Comparison of ENCODE assay signal across 8 cellular contexts in genomic region chr3:25781758-25782594, GRCh38. TPM values are rescaled to one million over a fixed set of nuclear protein-coding genes. Genes with fewer than 3 reads are reported as not detected.
DNase-seq lines count a peak whose midpoint lies in the region; ATAC-seq and TF ChIP-seq lines count a peak whose summit lies in the region.

No MANE protein-coding gene starts in this region.

- intact Hi-C loops in Panc1 (cut with micrococcal nuclease; ENCODE audit: unreplicated experiment) = no loop called here
- intact Hi-C loops in testis (cut with DNase I; ENCODE audit: low total_unique reads) = no loop called here

- H3K4me1 ChIP-seq in Panc1 (ENCODE audit: control insufficient read depth, insufficient read depth, low read length) = peaks cover 4% of the 10 kb centered on the region
- peaks cover 0 to 32% (median 11%) of the 10 kb centered on the region in 3 donors for H3K4me1 ChIP-seq in gastroesophageal sphincter
- H3K4me1 ChIP-seq in testis = peaks cover 7% of the 10 kb centered on the region

- in situ Hi-C loops in Panc1 (cut with HindIII; ENCODE audit: low pct_unique_long_range_greater_than_20kb, low sequenced_read_pairs) = no loop called here

- H3K4me1 Mint-ChIP-seq in activated T-cell treated with anti-CD3 and anti-CD28 coated beads, Interleukin-2, amount 50 U/mL, for 24 hours (ENCODE audit: low read depth) = peaks cover 55% of the 10 kb centered on the region

- peaks cover 39% of the 10 kb centered on the region for H3K36me3 Mint-ChIP-seq in activated T-cell treated with anti-CD3 and anti-CD28 coated beads, Interleukin-2, amount 50 U/mL, for 24 hours (ENCODE audit: low read depth)

- H3K27me3 Mint-ChIP-seq in activated T-cell treated with anti-CD3 and anti-CD28 coated beads, Interleukin-2, amount 50 U/mL, for 24 hours = no peaks in the 10 kb centered on the region

- H3K36me3 ChIP-seq in Panc1 (ENCODE audit: control insufficient read depth, insufficient read depth, low read length) (no peaks in the 10 kb centered on the region; the same call in 1 of the 2 replicates), gastroesophageal sphincter (peaks cover 0 to 16% of the 10 kb centered on the region in 2 donors), testis (ENCODE audit: low read depth, missing control alignments) (no peaks in the 10 kb centered on the region)

- 59 to 77% methylated on average over 3 of the region's 3 CpGs for WGBS in gastroesophageal sphincter (ENCODE audit: low coverage in 1 of 2), 2 donors
- 37 to 44% methylated on average over 3 of the region's 3 CpGs for WGBS in testis, 2 donors

- DNase-seq in activated T-cell treated with anti-CD3 and anti-CD28 coated beads, Interleukin-2, amount 50 U/mL, for 24 hours = no peak
- no peak for DNase-seq in activated T-cell treated with anti-CD3 and anti-CD28 coated beads, Interleukin-2, amount 50 U/mL, for 48 hours
- DNase-seq in Panc1 (ENCODE audit: low read depth, low spot score) (no peak), testis (no peak), NCI-H446 treated with DMSO at 0.1 percent for 48 hours (lab: John Stamatoyannopoulos, UW) (no peak)
- DNase-seq in stimulated activated CD4-positive, alpha-beta T cell treated with anti-CD3 and anti-CD28 coated beads, Interleukin-4, amount 100 ng/mL, for 1 hour = no peak

- TF ChIP-seq POLR2A in gastroesophageal sphincter (IDR thresholded peaks at IDR 0.05) (no peak), testis (IDR thresholded peaks at IDR 0.05) (no peak)

- CTCF ChIA-PET in Panc1 (lab: Charles Lee) = no interaction called here

- H3K27me3 ChIP-seq in Panc1 (ENCODE audit: control insufficient read depth, insufficient read depth, low read length) (no peaks in the 10 kb centered on the region), gastroesophageal sphincter (no peaks in the 10 kb centered on the region), testis (no peaks in the 10 kb centered on the region)

- ATAC-seq in HG02678 (IDR thresholded peaks at IDR 0.05; ENCODE audit: unreplicated experiment) (peak; percentile 51), Panc1 (no peak), gastroesophageal sphincter (no peak)

- H3K4me3 Mint-ChIP-seq in activated T-cell treated with anti-CD3 and anti-CD28 coated beads, Interleukin-2, amount 50 U/mL, for 24 hours = peak overlapping the region; percentile 90

- H3K27ac ChIP-seq in Panc1 (ENCODE audit: low read length) (peak overlapping the region; percentile 75), gastroesophageal sphincter (peak overlapping the region in 2 of 4 donors; percentile 93 to 95), testis (peak overlapping the region in 1 of 2 donors; percentile 80)

- no peak for TF ChIP-seq EP300 in gastroesophageal sphincter (IDR thresholded peaks at IDR 0.05)

- POLR2A ChIA-PET in Panc1 (lab: Charles Lee) = no interaction called here

- peak overlapping the region; percentile 73 to 80 for H3K4me3 ChIP-seq in Panc1 (ENCODE audit: low read depth in 2 of 2, low read length in 2 of 2)
- H3K4me3 ChIP-seq in gastroesophageal sphincter = peak overlapping the region; percentile 92 to 93
- peak overlapping the region; percentile 75 to 85 for H3K4me3 ChIP-seq in testis

- peak overlapping the region; percentile 92 for H3K27ac Mint-ChIP-seq in activated T-cell treated with anti-CD3 and anti-CD28 coated beads, Interleukin-2, amount 50 U/mL, for 24 hours

- H3K9me3 Mint-ChIP-seq in activated T-cell treated with anti-CD3 and anti-CD28 coated beads, Interleukin-2, amount 50 U/mL, for 24 hours = no peaks in the 10 kb centered on the region

- no peak for TF ChIP-seq CTCF in Panc1 (IDR thresholded peaks at IDR 0.05)
- no peak for TF ChIP-seq CTCF in gastroesophageal sphincter (IDR thresholded peaks at IDR 0.05)
- TF ChIP-seq CTCF in testis (IDR thresholded peaks at IDR 0.05) = no peak

- BruUV-seq in Panc1 (replicated peaks; lab: Mats Ljungman, UMichigan) = TSS peak; percentile 69

- H3K9me3 ChIP-seq in Panc1 (ENCODE audit: control insufficient read depth, insufficient read depth, low read depth, low read length) (no peaks in the 10 kb centered on the region), gastroesophageal sphincter (no peaks in the 10 kb centered on the region), testis (no peaks in the 10 kb centered on the region)

RNA-seq across cellular contexts. Expression of gene NGLY1, which starts 1.3 kb away (rescaled TPM):
- total RNA-seq in Panc1 (2021; ENCODE audit: unreplicated experiment) = 14.6 TPM
- polyA plus RNA-seq in Panc1 (2012; ENCODE audit: insufficient read length) = 7.2 TPM
- 10 to 100 TPM; 20.8 to 28.2 (median 25.4) TPM for total RNA-seq in gastroesophageal sphincter
- 100 to 1,000 TPM in 1 of 2 donors, 10 to 100 TPM in 1; 58.2 to 107 TPM for total RNA-seq in testis
- 108 TPM for polyA plus RNA-seq in testis (ENCODE audit: insufficient read depth, low read depth, low replicate concordance)

RNA-seq across cellular contexts. Expression of gene OXSM, which starts 7.9 kb away (rescaled TPM):
- total RNA-seq in Panc1 (2021; ENCODE audit: unreplicated experiment) (0.28 TPM), gastroesophageal sphincter (1 to 10 TPM; 5.9 to 7.9 (median 7.0) TPM), testis (10 to 100 TPM; 21.9 to 26.1 TPM)
- 0.41 TPM for polyA plus RNA-seq in Panc1 (2012; ENCODE audit: insufficient read length)
- 27.8 TPM for polyA plus RNA-seq in testis (ENCODE audit: insufficient read depth, low read depth, low replicate concordance)
